ENCODE assay signal across 17 cellular contexts in the genomic region with DNA sequence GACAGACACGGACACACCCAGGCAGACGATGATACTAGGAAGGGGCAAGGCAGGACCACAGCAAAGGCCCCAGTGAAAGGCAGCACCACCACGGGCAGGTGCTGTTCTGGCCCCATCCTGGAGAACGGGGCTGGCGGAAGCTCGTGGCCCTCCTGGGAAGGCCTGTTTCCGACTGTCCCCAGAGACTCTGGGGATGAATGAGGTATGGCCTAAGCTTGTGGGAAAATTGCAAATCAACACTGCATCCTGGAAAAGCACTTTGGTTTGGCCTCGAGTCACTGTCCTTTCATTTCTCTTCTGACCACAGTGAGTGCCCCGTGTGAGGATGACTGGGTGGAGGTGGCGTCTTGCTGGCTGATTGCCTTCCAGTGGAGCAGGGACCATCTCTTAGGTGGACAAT.
DNase-seq lines count a peak whose midpoint lies in the region; ATAC-seq lines count a peak whose summit lies in the region.
"Had no signal": no experiment of that assay in that cellular context is flagged by ENCODE, and none has a peak within 500 bp of the region (broad histone marks: within the 10 kb centered on the region; RNA-seq: fewer than 3 reads in every experiment).

No MANE protein-coding gene starts in this region.

- DNase-seq in NCI-H2107 treated with DMSO at 0.1 percent for 48 hours (lab: John Stamatoyannopoulos, UW; ENCODE audit: unreplicated experiment) (peak; percentile 34), NCI-H2107 (lab: John Stamatoyannopoulos, UW) (no peak), RPMI7951 (ENCODE audit: low read depth) (peak; percentile 57), mesenchymal stem cell (peak; percentile 69), ureter (ENCODE audit: low spot score) (peak; percentile 36), NCI-H1930 (lab: John Stamatoyannopoulos, UW) (no peak)
- DNase-seq: KBM-7, NCI-H1048, NCI-H1694 treated with DMSO at 0.1 percent for 48 hours, NCI-H446, NCI-H69, SIG-M5 had no signal

- 71% methylated on average over 10 of the region's 10 CpGs for WGBS in mesenchymal stem cell

- no peak overlapping the region for H3K9ac ChIP-seq in mesenchymal stem cell (ENCODE audit: low read length)
- H3K9ac ChIP-seq: BLaER1 had no signal

- H3K23ac ChIP-seq in mesenchymal stem cell (ENCODE audit: low read length in 2 of 2): peak overlapping the region in 1 of 2 experiments; percentile 5

- H3K4me1 ChIP-seq in mesenchymal stem cell (ENCODE audit: control insufficient read depth, insufficient read depth, low read depth, low read length): peaks cover 17% of the 10 kb centered on the region

- H2BK120ac ChIP-seq in mesenchymal stem cell (ENCODE audit: low read depth, low read length): no peak overlapping the region

- no peak overlapping the region for H2AK5ac ChIP-seq in mesenchymal stem cell (ENCODE audit: low read length, severe bottlenecking)

- no peak overlapping the region for H3K4me2 ChIP-seq in mesenchymal stem cell (ENCODE audit: low read length, poor library complexity, severe bottlenecking)

- H3K27ac ChIP-seq in mesenchymal stem cell (ENCODE audit: low read length, poor library complexity, severe bottlenecking): no peak overlapping the region
- H3K27ac ChIP-seq: 22Rv1 had no signal

- H3K4me3 ChIP-seq in mesenchymal stem cell (ENCODE audit: insufficient read depth in 1 of 2, low read depth in 1 of 2, low read length in 2 of 2): no peak overlapping the region
- H3K4me3 ChIP-seq: BLaER1 had no signal

- H3K36me3 ChIP-seq in mesenchymal stem cell (ENCODE audit: control insufficient read depth in 1 of 2, insufficient read depth in 2 of 2, low read depth in 1 of 2, low read length in 2 of 2): no peaks in the 10 kb centered on the region
- H3K36me3 ChIP-seq: BLaER1 had no signal

- H2BK12ac ChIP-seq in mesenchymal stem cell (ENCODE audit: low read length in 2 of 2): peak overlapping the region in 1 of 2 experiments; percentile 67

- no peak overlapping the region for H4K8ac ChIP-seq in mesenchymal stem cell (ENCODE audit: low read length)

- H2BK5ac ChIP-seq in mesenchymal stem cell (ENCODE audit: low read depth, low read length, poor library complexity, severe bottlenecking): no peak overlapping the region

- no peak overlapping the region for H2BK15ac ChIP-seq in mesenchymal stem cell (ENCODE audit: low read depth, poor library complexity, severe bottlenecking)

- no peak for ATAC-seq in HG02623 (IDR thresholded peaks at IDR 0.05; ENCODE audit: unreplicated experiment)
- no peak for ATAC-seq in GM18858 (IDR thresholded peaks at IDR 0.05; ENCODE audit: unreplicated experiment)
- ATAC-seq: CD8-positive, alpha-beta T cell had no signal

- H3K27me3 ChIP-seq in mesenchymal stem cell (ENCODE audit: control insufficient read depth in 1 of 2, insufficient read depth in 1 of 2, low read length in 2 of 2): no peaks in the 10 kb centered on the region
- H3K27me3 ChIP-seq: BLaER1 had no signal

- no peak overlapping the region for H3K14ac ChIP-seq in mesenchymal stem cell (ENCODE audit: low read length in 2 of 2)

- H3K79me1 ChIP-seq in mesenchymal stem cell (replicated peaks; ENCODE audit: low read length, poor library complexity, severe bottlenecking): no peaks in the 10 kb centered on the region

- H4K91ac ChIP-seq in mesenchymal stem cell (ENCODE audit: low read length): no peak overlapping the region

- H2AFZ ChIP-seq in mesenchymal stem cell (ENCODE audit: low read depth, low read length): no peak overlapping the region

- peak overlapping the region in 1 of 2 experiments; percentile 34 for H3K18ac ChIP-seq in mesenchymal stem cell (ENCODE audit: low read depth in 1 of 2, low read length in 2 of 2)

- H3K9me3 ChIP-seq in mesenchymal stem cell (ENCODE audit: control insufficient read depth, low read length): no peaks in the 10 kb centered on the region
- H3K9me3 ChIP-seq: BLaER1 had no signal

- H3K4ac ChIP-seq in mesenchymal stem cell (ENCODE audit: low read depth in 1 of 2, low read length in 2 of 2): peak overlapping the region in 1 of 2 experiments; percentile 30

Comparison
In these comparisons a context has a peak if more than half of its experiments do, and no peak if none do; other contexts are left out.
1. DNase-seq: peak in NCI-H2107 treated with DMSO at 0.1 percent for 48 hours (single experiment), RPMI7951 (single experiment), mesenchymal stem cell (single experiment) and ureter (single experiment); none in NCI-H2107 (single experiment) and NCI-H1930 (0 of 2).